Comparison of ENCODE assay signal across 1 cellular context in the genomic region with DNA sequence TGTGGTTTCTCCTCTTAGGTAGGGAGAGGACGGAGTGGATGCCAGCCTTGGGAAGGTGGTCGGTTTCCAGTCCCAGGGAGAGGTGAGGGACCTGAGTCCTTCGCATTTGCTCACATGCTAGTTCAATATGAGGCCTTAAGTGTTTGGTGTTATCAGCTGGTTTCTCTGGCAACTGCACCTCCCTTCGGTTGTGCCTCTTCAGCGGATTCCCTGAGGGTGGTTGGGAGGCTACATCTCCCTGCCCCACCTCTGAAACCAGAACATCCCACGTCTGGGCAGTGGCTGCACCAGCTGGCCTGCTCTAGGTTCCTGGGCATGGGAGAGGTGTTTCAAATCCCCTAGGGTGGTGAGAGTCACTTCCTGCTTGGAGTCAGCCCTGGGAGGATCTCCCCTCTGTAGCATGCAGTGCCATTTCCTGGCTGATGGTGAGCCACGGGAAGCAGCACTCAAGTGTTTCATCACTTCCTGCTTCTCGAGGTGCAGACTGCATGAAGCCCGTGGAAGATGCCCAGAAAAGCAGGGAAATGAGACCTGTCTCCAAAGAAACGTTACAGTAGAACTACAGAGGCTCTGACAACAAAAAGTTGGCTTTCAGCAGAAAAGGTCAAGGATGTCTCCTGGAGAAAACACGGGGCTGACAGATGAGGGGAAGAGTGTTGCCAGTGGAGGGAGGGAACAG.
A peak's percentile ranks its signal among the peaks of the same experiment; 100 is the strongest.
TF ChIP-seq lines count a peak whose summit lies in the region.

No MANE protein-coding gene starts in this region.

TF ChIP-seq in K562, 482 proteins besides CTCF, POLR2A, EP300 and RAD21 (continued from another document and continues in another):
- TF ChIP-seq, protein P1, sequence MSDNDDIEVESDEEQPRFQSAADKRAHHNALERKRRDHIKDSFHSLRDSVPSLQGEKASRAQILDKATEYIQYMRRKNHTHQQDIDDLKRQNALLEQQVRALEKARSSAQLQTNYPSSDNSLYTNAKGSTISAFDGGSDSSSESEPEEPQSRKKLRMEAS (CRISPR knock-in tag; IDR thresholded peaks at IDR 0.05): no peak
- TF ChIP-seq, protein P2, sequence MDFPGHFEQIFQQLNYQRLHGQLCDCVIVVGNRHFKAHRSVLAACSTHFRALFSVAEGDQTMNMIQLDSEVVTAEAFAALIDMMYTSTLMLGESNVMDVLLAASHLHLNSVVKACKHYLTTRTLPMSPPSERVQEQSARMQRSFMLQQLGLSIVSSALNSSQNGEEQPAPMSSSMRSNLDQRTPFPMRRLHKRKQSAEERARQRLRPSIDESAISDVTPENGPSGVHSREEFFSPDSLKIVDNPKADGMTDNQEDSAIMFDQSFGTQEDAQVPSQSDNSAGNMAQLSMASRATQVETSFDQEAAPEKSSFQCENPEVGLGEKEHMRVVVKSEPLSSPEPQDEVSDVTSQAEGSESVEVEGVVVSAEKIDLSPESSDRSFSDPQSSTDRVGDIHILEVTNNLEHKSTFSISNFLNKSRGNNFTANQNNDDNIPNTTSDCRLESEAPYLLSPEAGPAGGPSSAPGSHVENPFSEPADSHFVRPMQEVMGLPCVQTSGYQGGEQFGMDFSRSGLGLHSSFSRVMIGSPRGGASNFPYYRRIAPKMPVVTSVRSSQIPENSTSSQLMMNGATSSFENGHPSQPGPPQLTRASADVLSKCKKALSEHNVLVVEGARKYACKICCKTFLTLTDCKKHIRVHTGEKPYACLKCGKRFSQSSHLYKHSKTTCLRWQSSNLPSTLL (IDR thresholded peaks at IDR 0.05): no peak
- TF ChIP-seq HNRNPLL (IDR thresholded peaks at IDR 0.05; ENCODE audit: low read depth, low read length, poor library complexity, severe bottlenecking) (no peak), ZNF253 (CRISPR knock-in tag; conservative IDR thresholded peaks at IDR 0.05) (no peak), MTA3 (IDR thresholded peaks at IDR 0.05; ENCODE audit: borderline replicate concordance) (no peak), IRF2 (CRISPR knock-in tag; IDR thresholded peaks at IDR 0.05) (no peak), SMARCA5 (IDR thresholded peaks at IDR 0.05) (no peak), SMAD4 (CRISPR knock-in tag; conservative IDR thresholded peaks at IDR 0.05) (peak; percentile 21; the same call in 1 of the 2 replicates), PCBP2 (IDR thresholded peaks at IDR 0.05; ENCODE audit: low read depth, low read length, poor library complexity, severe bottlenecking) (no peak), HNRNPH1 (optimal IDR thresholded peaks at IDR 0.05; ENCODE audit: low read depth, low read length) (no peak), JUN (IDR thresholded peaks at IDR 0.05; ENCODE audit: borderline replicate concordance, low read depth, low read length) (no peak), JUN (CRISPR knock-in tag; IDR thresholded peaks at IDR 0.05; ENCODE audit: borderline replicate concordance) (no peak), MTF1 (CRISPR knock-in tag; IDR thresholded peaks at IDR 0.05; ENCODE audit: borderline replicate concordance) (no peak), SPI1 (IDR thresholded peaks at IDR 0.05; ENCODE audit: borderline replicate concordance, low read depth, low read length) (peak; percentile 37; the same call in 1 of the 2 replicates), ZBTB17 (CRISPR knock-in tag; IDR thresholded peaks at IDR 0.05) (no peak), TFAM (CRISPR knock-in tag; conservative IDR thresholded peaks at IDR 0.05) (no peak), BRD9 (IDR thresholded peaks at IDR 0.05; ENCODE audit: low read depth, partially characterized antibody) (no peak), HMG20A (CRISPR knock-in tag; conservative IDR thresholded peaks at IDR 0.05) (no peak), ZNF184 (CRISPR knock-in tag; IDR thresholded peaks at IDR 0.05) (no peak), SAFB2 (IDR thresholded peaks at IDR 0.05; ENCODE audit: borderline replicate concordance, low read depth, low read length, severe bottlenecking) (no peak), TEAD4 (IDR thresholded peaks at IDR 0.05; ENCODE audit: low read length) (no peak), TEAD4 (CRISPR knock-in tag; IDR thresholded peaks at IDR 0.05; ENCODE audit: borderline replicate concordance) (no peak), ZNF431 (CRISPR knock-in tag; IDR thresholded peaks at IDR 0.05) (no peak), POLR2B (IDR thresholded peaks at IDR 0.05; ENCODE audit: low read depth, partially characterized antibody) (no peak), ARID1B (IDR thresholded peaks at IDR 0.05) (no peak), KDM1A (IDR thresholded peaks at IDR 0.05) (no peak), CTBP1 (IDR thresholded peaks at IDR 0.05; ENCODE audit: borderline replicate concordance) (peak; percentile 65; the same call in 1 of the 2 replicates), E2F3 (CRISPR knock-in tag; IDR thresholded peaks at IDR 0.05) (no peak), ZNF57 (CRISPR knock-in tag; IDR thresholded peaks at IDR 0.05) (no peak), RFX7 (CRISPR knock-in tag; IDR thresholded peaks at IDR 0.05) (no peak), YY1 (IDR thresholded peaks at IDR 0.05; ENCODE audit: borderline replicate concordance in 1 of 3, control insufficient read depth in 1 of 3, extremely low read depth in 1 of 3, insufficient read depth in 3 of 3, insufficient read length in 1 of 3, insufficient replicate concordance in 2 of 3, low read depth in 1 of 3, low read length in 2 of 3) (no peak), PURB (CRISPR knock-in tag; IDR thresholded peaks at IDR 0.05; ENCODE audit: low read depth) (no peak), ZNF589 (CRISPR knock-in tag; IDR thresholded peaks at IDR 0.05; ENCODE audit: low read depth) (no peak; the same call in 1 of the 2 replicates), RFX5 (IDR thresholded peaks at IDR 0.05; ENCODE audit: low read depth, low read length) (no peak), ZNF445 (CRISPR knock-in tag; IDR thresholded peaks at IDR 0.05; ENCODE audit: low read depth) (no peak), CEBPB (tag; IDR thresholded peaks at IDR 0.05) (peak; percentile 51; the same call in 1 of the 2 replicates), TRIM24 (IDR thresholded peaks at IDR 0.05) (no peak; a peak in 1 of 4 replicates), GATAD2B (IDR thresholded peaks at IDR 0.05; ENCODE audit: borderline replicate concordance) (no peak), L3MBTL2 (IDR thresholded peaks at IDR 0.05) (peak; percentile 82), PHTF2 (CRISPR knock-in tag; IDR thresholded peaks at IDR 0.05) (no peak), XRCC5 (IDR thresholded peaks at IDR 0.05; ENCODE audit: low read depth, low read length) (no peak), MCM3 (IDR thresholded peaks at IDR 0.05) (no peak)
- TF ChIP-seq, protein P3, sequence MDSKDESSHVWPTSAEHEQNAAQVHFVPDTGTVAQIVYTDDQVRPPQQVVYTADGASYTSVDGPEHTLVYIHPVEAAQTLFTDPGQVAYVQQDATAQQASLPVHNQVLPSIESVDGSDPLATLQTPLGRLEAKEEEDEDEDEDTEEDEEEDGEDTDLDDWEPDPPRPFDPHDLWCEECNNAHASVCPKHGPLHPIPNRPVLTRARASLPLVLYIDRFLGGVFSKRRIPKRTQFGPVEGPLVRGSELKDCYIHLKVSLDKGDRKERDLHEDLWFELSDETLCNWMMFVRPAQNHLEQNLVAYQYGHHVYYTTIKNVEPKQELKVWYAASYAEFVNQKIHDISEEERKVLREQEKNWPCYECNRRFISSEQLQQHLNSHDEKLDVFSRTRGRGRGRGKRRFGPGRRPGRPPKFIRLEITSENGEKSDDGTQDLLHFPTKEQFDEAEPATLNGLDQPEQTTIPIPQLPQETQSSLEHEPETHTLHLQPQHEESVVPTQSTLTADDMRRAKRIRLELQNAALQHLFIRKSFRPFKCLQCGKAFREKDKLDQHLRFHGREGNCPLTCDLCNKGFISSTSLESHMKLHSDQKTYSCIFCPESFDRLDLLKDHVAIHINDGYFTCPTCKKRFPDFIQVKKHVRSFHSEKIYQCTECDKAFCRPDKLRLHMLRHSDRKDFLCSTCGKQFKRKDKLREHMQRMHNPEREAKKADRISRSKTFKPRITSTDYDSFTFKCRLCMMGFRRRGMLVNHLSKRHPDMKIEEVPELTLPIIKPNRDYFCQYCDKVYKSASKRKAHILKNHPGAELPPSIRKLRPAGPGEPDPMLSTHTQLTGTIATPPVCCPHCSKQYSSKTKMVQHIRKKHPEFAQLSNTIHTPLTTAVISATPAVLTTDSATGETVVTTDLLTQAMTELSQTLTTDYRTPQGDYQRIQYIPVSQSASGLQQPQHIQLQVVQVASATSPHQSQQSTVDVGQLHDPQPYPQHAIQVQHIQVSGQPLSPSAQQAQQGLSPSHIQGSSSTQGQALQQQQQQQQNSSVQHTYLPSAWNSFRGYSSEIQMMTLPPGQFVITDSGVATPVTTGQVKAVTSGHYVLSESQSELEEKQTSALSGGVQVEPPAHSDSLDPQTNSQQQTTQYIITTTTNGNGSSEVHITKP (IDR thresholded peaks at IDR 0.05; ENCODE audit: partially characterized antibody): peak; percentile 87
- TF ChIP-seq, protein P4, sequence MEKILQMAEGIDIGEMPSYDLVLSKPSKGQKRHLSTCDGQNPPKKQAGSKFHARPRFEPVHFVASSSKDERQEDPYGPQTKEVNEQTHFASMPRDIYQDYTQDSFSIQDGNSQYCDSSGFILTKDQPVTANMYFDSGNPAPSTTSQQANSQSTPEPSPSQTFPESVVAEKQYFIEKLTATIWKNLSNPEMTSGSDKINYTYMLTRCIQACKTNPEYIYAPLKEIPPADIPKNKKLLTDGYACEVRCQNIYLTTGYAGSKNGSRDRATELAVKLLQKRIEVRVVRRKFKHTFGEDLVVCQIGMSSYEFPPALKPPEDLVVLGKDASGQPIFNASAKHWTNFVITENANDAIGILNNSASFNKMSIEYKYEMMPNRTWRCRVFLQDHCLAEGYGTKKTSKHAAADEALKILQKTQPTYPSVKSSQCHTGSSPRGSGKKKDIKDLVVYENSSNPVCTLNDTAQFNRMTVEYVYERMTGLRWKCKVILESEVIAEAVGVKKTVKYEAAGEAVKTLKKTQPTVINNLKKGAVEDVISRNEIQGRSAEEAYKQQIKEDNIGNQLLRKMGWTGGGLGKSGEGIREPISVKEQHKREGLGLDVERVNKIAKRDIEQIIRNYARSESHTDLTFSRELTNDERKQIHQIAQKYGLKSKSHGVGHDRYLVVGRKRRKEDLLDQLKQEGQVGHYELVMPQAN (IDR thresholded peaks at IDR 0.05; ENCODE audit: borderline replicate concordance): no peak
- TF ChIP-seq, protein P5, sequence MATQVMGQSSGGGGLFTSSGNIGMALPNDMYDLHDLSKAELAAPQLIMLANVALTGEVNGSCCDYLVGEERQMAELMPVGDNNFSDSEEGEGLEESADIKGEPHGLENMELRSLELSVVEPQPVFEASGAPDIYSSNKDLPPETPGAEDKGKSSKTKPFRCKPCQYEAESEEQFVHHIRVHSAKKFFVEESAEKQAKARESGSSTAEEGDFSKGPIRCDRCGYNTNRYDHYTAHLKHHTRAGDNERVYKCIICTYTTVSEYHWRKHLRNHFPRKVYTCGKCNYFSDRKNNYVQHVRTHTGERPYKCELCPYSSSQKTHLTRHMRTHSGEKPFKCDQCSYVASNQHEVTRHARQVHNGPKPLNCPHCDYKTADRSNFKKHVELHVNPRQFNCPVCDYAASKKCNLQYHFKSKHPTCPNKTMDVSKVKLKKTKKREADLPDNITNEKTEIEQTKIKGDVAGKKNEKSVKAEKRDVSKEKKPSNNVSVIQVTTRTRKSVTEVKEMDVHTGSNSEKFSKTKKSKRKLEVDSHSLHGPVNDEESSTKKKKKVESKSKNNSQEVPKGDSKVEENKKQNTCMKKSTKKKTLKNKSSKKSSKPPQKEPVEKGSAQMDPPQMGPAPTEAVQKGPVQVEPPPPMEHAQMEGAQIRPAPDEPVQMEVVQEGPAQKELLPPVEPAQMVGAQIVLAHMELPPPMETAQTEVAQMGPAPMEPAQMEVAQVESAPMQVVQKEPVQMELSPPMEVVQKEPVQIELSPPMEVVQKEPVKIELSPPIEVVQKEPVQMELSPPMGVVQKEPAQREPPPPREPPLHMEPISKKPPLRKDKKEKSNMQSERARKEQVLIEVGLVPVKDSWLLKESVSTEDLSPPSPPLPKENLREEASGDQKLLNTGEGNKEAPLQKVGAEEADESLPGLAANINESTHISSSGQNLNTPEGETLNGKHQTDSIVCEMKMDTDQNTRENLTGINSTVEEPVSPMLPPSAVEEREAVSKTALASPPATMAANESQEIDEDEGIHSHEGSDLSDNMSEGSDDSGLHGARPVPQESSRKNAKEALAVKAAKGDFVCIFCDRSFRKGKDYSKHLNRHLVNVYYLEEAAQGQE (CRISPR knock-in tag; IDR thresholded peaks at IDR 0.05; ENCODE audit: low read depth): 0 out of 2 replicates have a peak, but pooled peaks have one; percentile 54
- TF ChIP-seq, protein P6, sequence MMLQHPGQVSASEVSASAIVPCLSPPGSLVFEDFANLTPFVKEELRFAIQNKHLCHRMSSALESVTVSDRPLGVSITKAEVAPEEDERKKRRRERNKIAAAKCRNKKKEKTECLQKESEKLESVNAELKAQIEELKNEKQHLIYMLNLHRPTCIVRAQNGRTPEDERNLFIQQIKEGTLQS (IDR thresholded peaks at IDR 0.05): peak; percentile 78
- TF ChIP-seq, protein P6 (CRISPR knock-in tag; conservative IDR thresholded peaks at IDR 0.05): no peak
- TF ChIP-seq, protein P7, sequence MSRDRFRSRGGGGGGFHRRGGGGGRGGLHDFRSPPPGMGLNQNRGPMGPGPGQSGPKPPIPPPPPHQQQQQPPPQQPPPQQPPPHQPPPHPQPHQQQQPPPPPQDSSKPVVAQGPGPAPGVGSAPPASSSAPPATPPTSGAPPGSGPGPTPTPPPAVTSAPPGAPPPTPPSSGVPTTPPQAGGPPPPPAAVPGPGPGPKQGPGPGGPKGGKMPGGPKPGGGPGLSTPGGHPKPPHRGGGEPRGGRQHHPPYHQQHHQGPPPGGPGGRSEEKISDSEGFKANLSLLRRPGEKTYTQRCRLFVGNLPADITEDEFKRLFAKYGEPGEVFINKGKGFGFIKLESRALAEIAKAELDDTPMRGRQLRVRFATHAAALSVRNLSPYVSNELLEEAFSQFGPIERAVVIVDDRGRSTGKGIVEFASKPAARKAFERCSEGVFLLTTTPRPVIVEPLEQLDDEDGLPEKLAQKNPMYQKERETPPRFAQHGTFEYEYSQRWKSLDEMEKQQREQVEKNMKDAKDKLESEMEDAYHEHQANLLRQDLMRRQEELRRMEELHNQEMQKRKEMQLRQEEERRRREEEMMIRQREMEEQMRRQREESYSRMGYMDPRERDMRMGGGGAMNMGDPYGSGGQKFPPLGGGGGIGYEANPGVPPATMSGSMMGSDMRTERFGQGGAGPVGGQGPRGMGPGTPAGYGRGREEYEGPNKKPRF (IDR thresholded peaks at IDR 0.05; ENCODE audit: low read depth, low read length): no peak
- TF ChIP-seq, protein P8, sequence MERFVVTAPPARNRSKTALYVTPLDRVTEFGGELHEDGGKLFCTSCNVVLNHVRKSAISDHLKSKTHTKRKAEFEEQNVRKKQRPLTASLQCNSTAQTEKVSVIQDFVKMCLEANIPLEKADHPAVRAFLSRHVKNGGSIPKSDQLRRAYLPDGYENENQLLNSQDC (CRISPR knock-in tag; IDR thresholded peaks at IDR 0.05): no peak
- TF ChIP-seq, protein P9, sequence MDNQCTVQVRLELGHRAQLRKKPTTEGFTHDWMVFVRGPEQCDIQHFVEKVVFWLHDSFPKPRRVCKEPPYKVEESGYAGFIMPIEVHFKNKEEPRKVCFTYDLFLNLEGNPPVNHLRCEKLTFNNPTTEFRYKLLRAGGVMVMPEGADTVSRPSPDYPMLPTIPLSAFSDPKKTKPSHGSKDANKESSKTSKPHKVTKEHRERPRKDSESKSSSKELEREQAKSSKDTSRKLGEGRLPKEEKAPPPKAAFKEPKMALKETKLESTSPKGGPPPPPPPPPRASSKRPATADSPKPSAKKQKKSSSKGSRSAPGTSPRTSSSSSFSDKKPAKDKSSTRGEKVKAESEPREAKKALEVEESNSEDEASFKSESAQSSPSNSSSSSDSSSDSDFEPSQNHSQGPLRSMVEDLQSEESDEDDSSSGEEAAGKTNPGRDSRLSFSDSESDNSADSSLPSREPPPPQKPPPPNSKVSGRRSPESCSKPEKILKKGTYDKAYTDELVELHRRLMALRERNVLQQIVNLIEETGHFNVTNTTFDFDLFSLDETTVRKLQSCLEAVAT (IDR thresholded peaks at IDR 0.05): no peak
